In genomic region chr10:27504897-27505457, GRCh38 we compare ENCODE assay signal across 1 cellular context.
TF ChIP-seq lines count a peak whose summit lies in the region.

No MANE protein-coding gene starts in this region.

TF ChIP-seq in HEK293, 187 proteins besides CTCF, POLR2A, EP300 and RAD21 (continued from another document):
- TF ChIP-seq, protein P1, sequence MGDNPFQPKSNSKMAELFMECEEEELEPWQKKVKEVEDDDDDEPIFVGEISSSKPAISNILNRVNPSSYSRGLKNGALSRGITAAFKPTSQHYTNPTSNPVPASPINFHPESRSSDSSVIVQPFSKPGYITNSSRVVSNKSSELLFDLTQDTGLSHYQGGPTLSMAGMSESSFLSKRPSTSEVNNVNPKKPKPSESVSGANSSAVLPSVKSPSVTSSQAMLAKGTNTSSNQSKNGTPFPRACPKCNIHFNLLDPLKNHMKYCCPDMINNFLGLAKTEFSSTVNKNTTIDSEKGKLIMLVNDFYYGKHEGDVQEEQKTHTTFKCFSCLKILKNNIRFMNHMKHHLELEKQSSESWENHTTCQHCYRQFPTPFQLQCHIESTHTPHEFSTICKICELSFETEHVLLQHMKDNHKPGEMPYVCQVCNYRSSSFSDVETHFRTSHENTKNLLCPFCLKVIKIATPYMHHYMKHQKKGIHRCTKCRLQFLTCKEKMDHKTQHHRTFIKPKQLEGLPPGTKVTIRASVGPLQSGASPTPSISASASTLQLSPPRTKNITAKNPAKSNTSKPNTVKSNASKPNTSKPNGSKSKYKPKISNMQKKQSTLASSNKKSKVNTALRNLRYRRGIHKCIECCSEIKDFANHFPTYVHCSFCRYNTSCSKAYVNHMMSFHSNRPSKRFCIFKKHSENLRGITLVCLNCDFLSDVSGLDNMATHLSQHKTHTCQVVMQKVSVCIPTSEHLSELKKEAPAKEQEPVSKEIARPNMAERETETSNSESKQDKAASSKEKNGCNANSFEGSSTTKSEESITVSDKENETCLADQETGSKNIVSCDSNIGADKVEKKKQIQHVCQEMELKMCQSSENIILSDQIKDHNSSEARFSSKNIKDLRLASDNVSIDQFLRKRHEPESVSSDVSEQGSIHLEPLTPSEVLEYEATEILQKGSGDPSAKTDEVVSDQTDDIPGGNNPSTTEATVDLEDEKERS (tag by site-specific recombination; IDR thresholded peaks at IDR 0.05) = no peak
- TF ChIP-seq OSR2 (tag by site-specific recombination; IDR thresholded peaks at IDR 0.05) (no peak), PRDM1 (tag by site-specific recombination; IDR thresholded peaks at IDR 0.05) (peak; percentile 86)
- TF ChIP-seq, protein P2, sequence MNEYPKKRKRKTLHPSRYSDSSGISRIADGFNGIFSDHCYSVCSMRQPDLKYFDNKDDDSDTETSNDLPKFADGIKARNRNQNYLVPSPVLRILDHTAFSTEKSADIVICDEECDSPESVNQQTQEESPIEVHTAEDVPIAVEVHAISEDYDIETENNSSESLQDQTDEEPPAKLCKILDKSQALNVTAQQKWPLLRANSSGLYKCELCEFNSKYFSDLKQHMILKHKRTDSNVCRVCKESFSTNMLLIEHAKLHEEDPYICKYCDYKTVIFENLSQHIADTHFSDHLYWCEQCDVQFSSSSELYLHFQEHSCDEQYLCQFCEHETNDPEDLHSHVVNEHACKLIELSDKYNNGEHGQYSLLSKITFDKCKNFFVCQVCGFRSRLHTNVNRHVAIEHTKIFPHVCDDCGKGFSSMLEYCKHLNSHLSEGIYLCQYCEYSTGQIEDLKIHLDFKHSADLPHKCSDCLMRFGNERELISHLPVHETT (tag by site-specific recombination; IDR thresholded peaks at IDR 0.05) = peak; percentile 19; the same call in 1 of the 2 replicates
